1 cellular context compared by ENCODE assay signal in the genomic region with DNA sequence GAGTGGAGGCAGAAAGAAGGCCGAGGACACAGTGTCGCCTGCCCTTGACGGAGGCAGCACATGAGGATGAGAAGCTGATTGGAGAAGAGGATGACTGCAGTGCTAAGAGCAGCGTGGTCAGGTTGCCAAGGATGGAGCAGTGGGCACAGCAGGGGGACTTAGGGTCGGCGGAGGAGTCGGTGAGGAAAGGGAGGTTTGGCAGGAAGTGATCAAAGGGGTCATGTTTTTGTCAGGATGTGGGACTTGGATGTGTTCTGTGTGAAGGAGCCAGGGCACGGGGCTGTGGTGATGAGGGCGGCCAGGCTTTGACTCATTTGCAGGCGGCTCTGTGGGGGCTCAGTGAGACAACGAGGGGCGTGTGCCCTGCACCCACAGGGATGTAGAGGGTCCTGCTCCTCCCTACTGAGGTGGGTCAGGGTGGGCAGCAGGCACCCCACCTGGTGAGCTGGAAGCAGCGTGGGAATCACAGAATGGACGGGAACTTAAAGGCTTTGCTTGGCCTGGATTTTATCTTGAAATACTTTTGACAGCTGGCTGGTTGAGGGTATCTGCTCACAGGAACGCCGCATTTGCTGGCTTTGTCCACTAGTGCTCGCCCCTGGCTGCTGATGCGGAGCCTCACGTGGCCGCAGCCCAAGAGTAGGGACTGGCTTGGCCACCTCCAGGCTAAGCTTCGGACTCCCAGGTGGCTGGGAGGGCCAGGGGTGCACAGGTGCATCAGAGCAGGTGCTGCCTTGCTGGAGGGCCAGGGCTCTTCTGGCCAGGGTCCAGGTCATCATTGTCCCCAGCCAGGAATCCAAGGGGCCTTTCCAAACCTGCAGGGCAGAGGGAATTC.
TF ChIP-seq lines count a peak whose summit lies in the region.

No MANE protein-coding gene starts in this region.

TF ChIP-seq in A549, 52 proteins besides CTCF, POLR2A, EP300 and RAD21 (continued from another document):
- TF ChIP-seq, protein P1, sequence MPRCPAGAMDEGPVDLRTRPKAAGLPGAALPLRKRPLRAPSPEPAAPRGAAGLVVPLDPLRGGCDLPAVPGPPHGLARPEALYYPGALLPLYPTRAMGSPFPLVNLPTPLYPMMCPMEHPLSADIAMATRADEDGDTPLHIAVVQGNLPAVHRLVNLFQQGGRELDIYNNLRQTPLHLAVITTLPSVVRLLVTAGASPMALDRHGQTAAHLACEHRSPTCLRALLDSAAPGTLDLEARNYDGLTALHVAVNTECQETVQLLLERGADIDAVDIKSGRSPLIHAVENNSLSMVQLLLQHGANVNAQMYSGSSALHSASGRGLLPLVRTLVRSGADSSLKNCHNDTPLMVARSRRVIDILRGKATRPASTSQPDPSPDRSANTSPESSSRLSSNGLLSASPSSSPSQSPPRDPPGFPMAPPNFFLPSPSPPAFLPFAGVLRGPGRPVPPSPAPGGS (IDR thresholded peaks at IDR 0.05), result no peak
- TF ChIP-seq SREBF2 (IDR thresholded peaks at IDR 0.05), result no peak
- no peak for TF ChIP-seq CHD2 (IDR thresholded peaks at IDR 0.05; ENCODE audit: low read length, partially characterized antibody)
- TF ChIP-seq HOXB5 (CRISPR knock-in tag; IDR thresholded peaks at IDR 0.05), result no peak
- TF ChIP-seq CEBPB (IDR thresholded peaks at IDR 0.05), result no peak
